9 cellular contexts compared by ENCODE assay signal in the genomic region with DNA sequence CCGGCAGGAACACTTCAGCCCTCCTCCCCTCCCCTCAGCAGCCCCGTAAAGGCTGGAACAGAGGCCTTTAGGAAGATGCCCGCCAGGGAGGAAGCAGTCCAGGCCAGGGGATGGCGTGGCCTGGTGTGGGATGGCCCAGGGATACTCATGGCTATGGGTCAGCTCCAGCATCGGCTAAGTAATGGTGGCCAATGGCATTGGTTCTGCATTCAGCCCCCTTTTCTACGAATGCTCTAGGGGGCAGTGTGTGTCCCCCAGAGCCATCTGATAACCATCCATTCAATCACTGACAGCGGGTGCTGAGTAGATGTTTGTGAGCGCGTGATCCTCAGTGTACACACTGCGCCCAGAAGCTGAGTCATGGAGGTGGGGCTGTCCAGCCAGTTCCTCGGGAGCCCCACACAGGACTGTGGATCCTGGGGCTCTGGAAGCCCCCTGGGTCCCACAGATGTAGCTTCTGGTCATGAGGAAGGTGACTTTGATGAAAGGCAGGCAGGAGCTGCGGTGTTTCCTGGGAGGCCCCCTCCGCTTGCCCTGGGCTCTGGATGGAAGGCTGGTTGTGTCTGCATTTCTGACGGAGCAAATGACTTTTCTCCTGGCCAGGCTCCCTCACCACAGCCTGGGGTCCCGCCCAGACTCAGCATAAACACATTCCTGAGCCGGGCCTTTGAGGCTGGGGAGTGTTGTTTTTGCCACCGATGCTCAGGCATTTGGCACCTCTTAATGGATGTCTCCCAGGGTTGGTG. TPM values are rescaled to one million over a fixed set of nuclear protein-coding genes. Genes with fewer than 3 reads are reported as not detected.
DNase-seq lines count a peak whose midpoint lies in the region; ATAC-seq and TF ChIP-seq lines count a peak whose summit lies in the region.
"Had no signal": no experiment of that assay in that cellular context is flagged by ENCODE, and none has a peak within 500 bp of the region (broad histone marks: within the 10 kb centered on the region; RNA-seq: fewer than 3 reads in every experiment).

No MANE protein-coding gene starts in this region.

- H3K27ac ChIP-seq in epithelial cell of prostate = peak overlapping the region; percentile 89
- H3K27ac ChIP-seq in thyroid gland = peak overlapping the region in 1 of 3 donors; percentile 36
- H3K27ac ChIP-seq: VCaP had no signal

- DNase-seq in AG10803 (ENCODE audit: low read depth) (peak; percentile 93), epithelial cell of prostate (ENCODE audit: low read depth, low spot score) (no peak), omental fat pad (ENCODE audit: low spot score) (no peak), GM19240 (ENCODE audit: insufficient read length, low spot score) (no peak), thyroid gland (no peak), NCI-H774 (lab: John Stamatoyannopoulos, UW) (no peak), NCI-H2029 (lab: John Stamatoyannopoulos, UW) (no peak)

- ATAC-seq in omental fat pad (ENCODE audit: low FRiP score) = peak; percentile 71

- no peaks in the 10 kb centered on the region for H3K9me3 ChIP-seq in Loucy (ENCODE audit: insufficient read depth, low read depth, low read length)
- no peaks in the 10 kb centered on the region for H3K9me3 ChIP-seq in thyroid gland

- H3F3A ChIP-seq in Loucy (ENCODE audit: low read depth) = no peaks in the 10 kb centered on the region

- WGBS in thyroid gland, 2 donors = 63 to 80% methylated on average over 10 to 12 of the region's 17 CpGs

- H2AFZ ChIP-seq in Loucy (ENCODE audit: low read length) = no peak overlapping the region

- no peak overlapping the region for H3K9ac ChIP-seq in Loucy (ENCODE audit: low read depth, low read length, poor library complexity, severe bottlenecking)

- H3K4me3 ChIP-seq in AG10803 (ENCODE audit: low read length) (no peak overlapping the region), Loucy (ENCODE audit: low read length, poor library complexity, severe bottlenecking) (no peak overlapping the region), thyroid gland (replicated peaks in 1 of 3) (no peak overlapping the region)

- no peaks in the 10 kb centered on the region for H4K20me1 ChIP-seq in Loucy (ENCODE audit: insufficient read depth, low read length, poor library complexity, severe bottlenecking)

- no peaks in the 10 kb centered on the region for H3K27me3 ChIP-seq in Loucy (ENCODE audit: insufficient read depth, low read length, poor library complexity, severe bottlenecking)
- H3K27me3 ChIP-seq in thyroid gland = no peaks in the 10 kb centered on the region

- intact Hi-C loops in thyroid gland (cut with DNase I) = no loop called here

- peak; percentile 66 for TF ChIP-seq CTCF in AG10803 (conservative IDR thresholded peaks at IDR 0.05; ENCODE audit: low read length)
- TF ChIP-seq CTCF in Loucy (conservative IDR thresholded peaks at IDR 0.05; ENCODE audit: low read length) = peak; percentile 57
- TF ChIP-seq CTCF in omental fat pad (IDR thresholded peaks at IDR 0.05) = no peak
- TF ChIP-seq CTCF in thyroid gland (IDR thresholded peaks at IDR 0.05) = no peak

- H3K4me1 ChIP-seq in Loucy (ENCODE audit: insufficient read depth, low read length, poor library complexity, severe bottlenecking) (no peaks in the 10 kb centered on the region), thyroid gland (peaks cover 9 to 34% of the 10 kb centered on the region in 2 donors)

- H3K9me2 ChIP-seq in Loucy (replicated peaks; ENCODE audit: low read depth, low read length) = no peaks in the 10 kb centered on the region

- no peak for TF ChIP-seq POLR2A in thyroid gland (IDR thresholded peaks at IDR 0.05)

- H3K36me3 ChIP-seq in Loucy (ENCODE audit: insufficient read depth, low read length) (no peaks in the 10 kb centered on the region), thyroid gland (no peaks in the 10 kb centered on the region)

- no peaks in the 10 kb centered on the region for H3K79me2 ChIP-seq in Loucy (ENCODE audit: insufficient read depth, low read length)

- no peak overlapping the region for H3K4me2 ChIP-seq in Loucy (ENCODE audit: low read depth, low read length, poor library complexity, severe bottlenecking)

RNA-seq across cellular contexts. Expression of gene FBLN1, which starts 46.5 kb away (rescaled TPM):
- 100 to 1,000 TPM; 131 to 349 (median 293) TPM for total RNA-seq in omental fat pad
- 100 to 1,000 TPM in 3 of 4 donors, 10 to 100 TPM in 1; 52.3 to 199 (median 163) TPM for total RNA-seq in thyroid gland

Comparison
In these comparisons a context has a peak if more than half of its experiments do, and no peak if none do; other contexts are left out.
1. CTCF ChIP-seq: peak in AG10803 (single experiment) and Loucy (single experiment); none in omental fat pad (0 of 3) and thyroid gland (0 of 6).